1 cellular context compared by ENCODE assay signal in the genomic region with DNA sequence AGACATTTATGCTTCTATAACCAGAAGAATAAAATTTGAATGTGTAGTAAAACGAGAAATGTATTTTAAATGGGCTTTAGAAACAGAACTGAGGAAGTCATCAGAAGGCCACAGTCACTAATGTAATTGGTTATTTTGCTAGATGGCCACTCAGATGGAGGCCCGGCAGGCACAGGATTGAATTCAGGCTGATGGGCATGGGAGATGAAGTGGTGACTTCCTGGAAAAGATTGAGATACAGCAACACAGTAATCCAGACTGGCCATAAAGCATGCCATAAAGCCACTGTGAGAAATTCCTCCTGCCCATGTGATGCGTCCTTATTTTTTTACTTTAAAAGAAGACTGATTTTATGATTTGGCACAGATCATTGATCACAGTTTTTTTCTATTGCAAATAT.
TF ChIP-seq lines count a peak whose summit lies in the region.

No MANE protein-coding gene starts in this region.

TF ChIP-seq in SK-N-SH treated with all-trans-retinoic acid at 6 μM for 48 hours, 23 proteins besides CTCF, POLR2A, EP300 and RAD21 (continued from another document):
- no peak for TF ChIP-seq CSDC2 (CRISPR knock-in tag; IDR thresholded peaks at IDR 0.05)
- TF ChIP-seq GLIS3 (CRISPR knock-in tag; IDR thresholded peaks at IDR 0.05): no peak
TF ChIP-seq in SK-N-SH treated with all-trans-retinoic acid at 6 μM for 48 hours: peak in this region for 0.
